14 cellular contexts compared by ENCODE assay signal in genomic region chr1:227299688-227300087, GRCh38. TPM values are rescaled to one million over a fixed set of nuclear protein-coding genes. Genes with fewer than 3 reads are reported as not detected.
A peak's percentile ranks its signal among the peaks of the same experiment; 100 is the strongest.
DNase-seq lines count a peak whose midpoint lies in the region; ATAC-seq, FAIRE-seq and TF ChIP-seq lines count a peak whose summit lies in the region.
"Had no signal": no experiment of that assay in that cellular context is flagged by ENCODE, and none has a peak within 500 bp of the region (broad histone marks: within the 10 kb centered on the region; RNA-seq: fewer than 3 reads in every experiment).

No MANE protein-coding gene starts in this region.

- peaks cover 99% of the 10 kb centered on the region for H3K79me2 ChIP-seq in K562 (ENCODE audit: control insufficient read depth, insufficient read depth, low read length)
- H3K79me2 ChIP-seq: parathyroid adenoma had no signal

- H3K27ac Mint-ChIP-seq in HFFc6 = peak overlapping the region; percentile 85
- H3K27ac Mint-ChIP-seq: activated T-helper 1 cell treated with anti-CD3 and anti-CD28 coated beads, Interleukin-12 subunit alpha, Interleukin-12 subunit beta, Interleukin-2, Interleukin-4 antibody, amounts not matched to agents 30 ng/mL and 10 ng/mL and 1 ng/mL, durations not matched to agents 14 hours and 24 hours and 36 hours had no signal

- H3K36me3 ChIP-seq in K562 (ENCODE audit: control insufficient read depth, insufficient read depth, low read length) (peaks cover 15% of the 10 kb centered on the region; the same call in 2 of the 3 replicates), spleen (no peaks in the 10 kb centered on the region)

- no peak for TF ChIP-seq POLR2A in K562 (conservative IDR thresholded peaks at IDR 0.05)
- TF ChIP-seq POLR2A in spleen (IDR thresholded peaks at IDR 0.05) = no peak

- POLR2A ChIA-PET in K562 (lab: Yijun Ruan, JAX) = interaction anchor here (0.8 to 5.1 kb wide), 6 partner anchors 10 to 19 kb away, joined by 3 to 39 read pairs (median 7); partner anchors contain the start of gene CDC42BPA

- H3K4me3 Mint-ChIP-seq in HFFc6 = peak overlapping the region; percentile 82
- H3K4me3 Mint-ChIP-seq: activated T-helper 1 cell treated with anti-CD3 and anti-CD28 coated beads, Interleukin-12 subunit alpha, Interleukin-12 subunit beta, Interleukin-2, Interleukin-4 antibody, amounts not matched to agents 30 ng/mL and 10 ng/mL and 1 ng/mL, durations not matched to agents 14 hours and 24 hours and 36 hours had no signal

- no peaks in the 10 kb centered on the region for H3K27me3 Mint-ChIP-seq in HFFc6 (ENCODE audit: insufficient read depth)

- H3K9ac ChIP-seq in K562 (ENCODE audit: insufficient read depth in 1 of 2, low read depth in 2 of 2, low read length in 2 of 2) = peak overlapping the region in 1 of 2 experiments; percentile 57; a peak in 1 of 4 replicates
- H3K9ac ChIP-seq: parathyroid adenoma had no signal

- peak; percentile 41 for ATAC-seq in K562
- ATAC-seq in foreskin keratinocyte = peak; percentile 56
- ATAC-seq in HG02870 (IDR thresholded peaks at IDR 0.05; ENCODE audit: unreplicated experiment) = no peak
- ATAC-seq: HepG2 had no signal

- H3K9me3 ChIP-seq in K562 (replicated peaks; ENCODE audit: control insufficient read depth, insufficient read depth, low read depth, low read length) (no peaks in the 10 kb centered on the region; the same call in 1 of the 2 replicates), spleen (no peaks in the 10 kb centered on the region)

- WGBS in K562 (ENCODE audit: insufficient coverage, low coverage, missing lambda C conversion rate) = 18% methylated on average over 4 of the region's 4 CpGs
- WGBS in spleen, 5 donors = 67 to 83% (median 73%) methylated on average over 4 of the region's 4 CpGs

- in situ Hi-C loops in K562 (cut with MboI) = no loop called here

- intact Hi-C loops in K562 (cut with micrococcal nuclease) (no loop called here), spleen (cut with DNase I; ENCODE audit: low total_unique reads) (no loop called here)

- H3K9me3 Mint-ChIP-seq in HFFc6 = no peaks in the 10 kb centered on the region
- H3K9me3 Mint-ChIP-seq: activated T-helper 1 cell treated with anti-CD3 and anti-CD28 coated beads, Interleukin-12 subunit alpha, Interleukin-12 subunit beta, Interleukin-2, Interleukin-4 antibody, amounts not matched to agents 30 ng/mL and 10 ng/mL and 1 ng/mL, durations not matched to agents 14 hours and 24 hours and 36 hours had no signal

- TF ChIP-seq EP300 in K562 (IDR thresholded peaks at IDR 0.05; ENCODE audit: low read length) = no peak

- H3K27me3 ChIP-seq in K562 (ENCODE audit: control insufficient read depth in 2 of 2, insufficient read depth in 2 of 2, low read length in 2 of 2) = no peaks in the 10 kb centered on the region
- no peaks in the 10 kb centered on the region for H3K27me3 ChIP-seq in foreskin keratinocyte
- H3K27me3 ChIP-seq in spleen (replicated peaks in 1 of 7) = no peaks in the 10 kb centered on the region

- H2AFZ ChIP-seq in K562 (ENCODE audit: low read depth, low read length) = no peak overlapping the region
- H2AFZ ChIP-seq: parathyroid adenoma had no signal

- H3K4me1 ChIP-seq in K562 (replicated peaks in 1 of 2; ENCODE audit: control insufficient read depth in 2 of 2, insufficient read depth in 2 of 2, low read length in 2 of 2) (peaks cover 5 to 21% of the 10 kb centered on the region in 2 experiments; a peak in 3 of 5 replicates), foreskin keratinocyte (peaks cover 21% of the 10 kb centered on the region), spleen (peaks cover 0 to 14% (median 2%) of the 10 kb centered on the region in 6 donors)

- H3K4me3 ChIP-seq in K562 (no peak overlapping the region), spleen (no peak overlapping the region)

- peak; percentile 6 for FAIRE-seq in K562 (lab: Jason Lieb, UNC)
- FAIRE-seq: H1, HepG2 had no signal

- H4K20me1 ChIP-seq in K562 (replicated peaks; ENCODE audit: control insufficient read depth, insufficient read depth, low read length) = no peaks in the 10 kb centered on the region

- DNase-seq in HFFc6 (no peak), K562 (ENCODE audit: extremely low read depth in 1 of 4, low spot score in 3 of 4) (peak in 1 of 4 experiments; percentile 38), foreskin keratinocyte (peak in 1 of 2 donors; percentile 75), spleen (no peak), T1000 (lab: John Stamatoyannopoulos, UW) (no peak)
- DNase-seq in stimulated activated CD4-positive, alpha-beta T cell treated with anti-CD3 and anti-CD28 coated beads, Interleukin-2, amount 100 ng/mL, for 24 hours = no peak
- DNase-seq: NCI-H1436 treated with DMSO at 0.1 percent for 48 hours; NCI-H774; stimulated activated naive CD4-positive, alpha-beta T cell had no signal

- peaks cover 25% of the 10 kb centered on the region for H3K36me3 Mint-ChIP-seq in HFFc6 (ENCODE audit: low read depth)

- H3K4me2 ChIP-seq in K562 (ENCODE audit: insufficient read depth, low read length) = peak overlapping the region; percentile 11

- no peaks in the 10 kb centered on the region for H3K9me1 ChIP-seq in K562 (ENCODE audit: control insufficient read depth, insufficient read depth, low read length)

- H3K27ac ChIP-seq in K562 (ENCODE audit: extremely low read depth, low read depth, low read length) (peak overlapping the region; percentile 42; the same call in 2 of the 3 replicates), foreskin keratinocyte (peak overlapping the region; percentile 23), spleen (peak overlapping the region in 6 of 8 donors; percentile 1 to 44 (median 38))
- H3K27ac ChIP-seq: parathyroid adenoma had no signal

- no TSS peak for BruUV-seq in K562 (replicated peaks; lab: Mats Ljungman, UMichigan)

- H3K4me1 Mint-ChIP-seq in HFFc6 (ENCODE audit: low read depth) = peaks cover 59% of the 10 kb centered on the region

- CTCF ChIA-PET in K562 (lab: Yijun Ruan, JAX; ENCODE audit: low intra/inter-chr PET ratio) = interaction anchor here (0.6 kb wide), 1 partner anchor 9 kb away, joined by 4 read pairs; no protein-coding TSS in a partner anchor

- TF ChIP-seq RAD21 in K562 (CRISPR knock-in tag; conservative IDR thresholded peaks at IDR 0.05 in 1 of 2, IDR thresholded peaks at IDR 0.05 in 1 of 2) = no peak

- TF ChIP-seq CTCF in HFFc6 (IDR thresholded peaks at IDR 0.05) = no peak
- TF ChIP-seq CTCF in K562 (IDR thresholded peaks at IDR 0.05 in 2 of 3, conservative IDR thresholded peaks at IDR 0.05 in 1 of 3; ENCODE audit: insufficient read depth in 2 of 3, low read depth in 1 of 3, low read length in 3 of 3) = no peak
- no peak for TF ChIP-seq CTCF in foreskin keratinocyte (conservative IDR thresholded peaks at IDR 0.05)
- no peak for TF ChIP-seq CTCF in spleen (IDR thresholded peaks at IDR 0.05 in 8 of 11, conservative IDR thresholded peaks at IDR 0.05 in 3 of 11)

TF ChIP-seq in K562, 482 proteins besides CTCF, POLR2A, EP300 and RAD21 (continues in another document):
- TF ChIP-seq, protein P1, sequence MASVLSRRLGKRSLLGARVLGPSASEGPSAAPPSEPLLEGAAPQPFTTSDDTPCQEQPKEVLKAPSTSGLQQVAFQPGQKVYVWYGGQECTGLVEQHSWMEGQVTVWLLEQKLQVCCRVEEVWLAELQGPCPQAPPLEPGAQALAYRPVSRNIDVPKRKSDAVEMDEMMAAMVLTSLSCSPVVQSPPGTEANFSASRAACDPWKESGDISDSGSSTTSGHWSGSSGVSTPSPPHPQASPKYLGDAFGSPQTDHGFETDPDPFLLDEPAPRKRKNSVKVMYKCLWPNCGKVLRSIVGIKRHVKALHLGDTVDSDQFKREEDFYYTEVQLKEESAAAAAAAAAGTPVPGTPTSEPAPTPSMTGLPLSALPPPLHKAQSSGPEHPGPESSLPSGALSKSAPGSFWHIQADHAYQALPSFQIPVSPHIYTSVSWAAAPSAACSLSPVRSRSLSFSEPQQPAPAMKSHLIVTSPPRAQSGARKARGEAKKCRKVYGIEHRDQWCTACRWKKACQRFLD (CRISPR knock-in tag; IDR thresholded peaks at IDR 0.05) = no peak

RNA-seq across cellular contexts. Expression of gene CDC42BPA, which starts 18.6 kb away (rescaled TPM):
- 10 to 100 TPM; 32.8 to 37.8 (median 35.8) TPM for total RNA-seq in HFFc6 (2021; fragmentation: NEBNext Ultra II Directional; extraction: Animal tissue kit (Norgen Biotek cat#: 25700))
- total RNA-seq in K562 (2011; cell fraction: chromatin; rRNA removed; ENCODE audit: low replicate concordance) = 57.9 and 301 TPM in 2 replicates
- 30.5 and 47.2 TPM in 2 replicates for total RNA-seq in K562 (2011; cell fraction: nucleolus; rRNA removed)
- 88.9 and 189 TPM in 2 replicates for total RNA-seq in K562 (2011; cell fraction: nucleoplasm; rRNA removed)
- total RNA-seq in K562 (2014; rRNA removed) (41.1 and 57.4 TPM in 2 replicates), K562 (2014; rRNA removed; fragmentation: Illumina TruSeq; extraction: Trizol) (69.8 and 76.9 TPM in 2 replicates), K562 (2015; rRNA removed; fragmentation: Illumina TruSeq; extraction: Trizol) (73.9 and 77.5 TPM in 2 replicates), K562 (2021) (49.8 and 54.9 TPM in 2 replicates), foreskin keratinocyte (16.4 and 18.0 TPM in 2 replicates), spleen (10 to 100 TPM; 13.8 to 36.4 (median 29.5) TPM)
- polyA plus RNA-seq in K562 (2011; rRNA removed) (27.7 and 44.1 TPM in 2 replicates), K562 (2014; fragmentation: Illumina TruSeq; extraction: Trizol) (31.6 and 34.5 TPM in 2 replicates), K562 (2014; fragmentation: Nextera tagmentation; extraction: Ambion mirVana) (10 to 100 TPM in 1 of 2 experiments, 1 to 10 TPM in 1; 8.0 to 52.1 TPM), K562 (2014; rRNA removed) (27.0 and 27.4 TPM in 2 replicates), foreskin keratinocyte (3.8 and 4.0 TPM in 2 replicates), spleen (1 to 10 TPM; 1.1 to 3.6 (median 1.7) TPM)
- polyA plus RNA-seq in K562 (2011; cell fraction: cytosol; rRNA removed) = 16.9 and 17.7 TPM in 2 replicates
- polyA plus RNA-seq in K562 (2011; cell fraction: nucleus; rRNA removed) = 29.4 and 39.0 TPM in 2 replicates
- polyA plus RNA-seq in K562 (2012) = 25.7 and 29.0 TPM in 2 replicates
- 164 and 196 TPM in 2 replicates for polyA minus RNA-seq in K562 (2011; rRNA and poly(A)+ RNA removed)
- polyA minus RNA-seq in K562 (2011; cell fraction: cytosol; rRNA and poly(A)+ RNA removed) = 34.5 and 62.7 TPM in 2 replicates
- polyA minus RNA-seq in K562 (2011; cell fraction: nucleus; rRNA and poly(A)+ RNA removed) = 138 and 164 TPM in 2 replicates
